In genomic region chr5:55568629-55569512, GRCh38 we compare ENCODE assay signal across 14 cellular contexts. TPM values are rescaled to one million over a fixed set of nuclear protein-coding genes. Genes with fewer than 3 reads are reported as not detected.
DNase-seq lines count a peak whose midpoint lies in the region; ATAC-seq and TF ChIP-seq lines count a peak whose summit lies in the region.
"Had no signal": no experiment of that assay in that cellular context is flagged by ENCODE, and none has a peak within 500 bp of the region (broad histone marks: within the 10 kb centered on the region; RNA-seq: fewer than 3 reads in every experiment).

No MANE protein-coding gene starts in this region.

- 74 to 78% methylated on average over 12 to 15 of the region's 15 CpGs for whole genome bisulfite sequencing in transverse colon (ENCODE audit: low coverage in 1 of 2), 2 donors

- H3K27ac ChIP-seq in breast epithelium (peak overlapping the region; percentile 59 to 87), coronary artery (peak overlapping the region; percentile 86 to 90), osteoblast (ENCODE audit: low read depth, low read length) (peak overlapping the region; percentile 26), transverse colon (peak overlapping the region in 3 of 4 donors; percentile 27 to 60 (median 30))
- H3K27ac ChIP-seq: pancreas had no signal

- intact Hi-C loops in breast epithelium (cut with DNase I; ENCODE audit: low total_unique reads) (no loop called here), MCF 10A (cut with micrococcal nuclease) (no loop called here), transverse colon (cut with DNase I; ENCODE audit: low total_unique reads) (loop anchor here (5.0 kb wide), 1 partner anchor 33 kb away; no protein-coding TSS in a partner anchor)

- no peaks in the 10 kb centered on the region for H3K79me2 ChIP-seq in osteoblast (ENCODE audit: insufficient read depth, low read length)

- no peaks in the 10 kb centered on the region for H3K27me3 Mint-ChIP-seq in MCF 10A (ENCODE audit: insufficient read depth, unreplicated experiment)
- H3K27me3 Mint-ChIP-seq in activated CD8-positive, alpha-beta T cell treated with anti-CD3 and anti-CD28 coated beads, Interleukin-2, amount 10 ng/mL, durations not matched to agents 7 days and 5 days (ENCODE audit: low read depth), result no peaks in the 10 kb centered on the region

- H3K4me1 Mint-ChIP-seq in MCF 10A (ENCODE audit: insufficient read depth, unreplicated experiment), result no peaks in the 10 kb centered on the region
- H3K4me1 Mint-ChIP-seq in activated CD8-positive, alpha-beta T cell treated with anti-CD3 and anti-CD28 coated beads, Interleukin-2, amount 10 ng/mL, durations not matched to agents 7 days and 5 days (ENCODE audit: low read depth), result peaks cover 26% of the 10 kb centered on the region

- H3K27me3 ChIP-seq in breast epithelium, result no peaks in the 10 kb centered on the region
- H3K27me3 ChIP-seq in osteoblast (ENCODE audit: insufficient read depth, low read length), result no peaks in the 10 kb centered on the region
- no peaks in the 10 kb centered on the region for H3K27me3 ChIP-seq in transverse colon
- H3K27me3 ChIP-seq: pancreas, upper lobe of left lung had no signal

- in situ Hi-C loops in transverse colon (cut with MboI; ENCODE audit: low pct_ligation_motif_present in 1 of 4, low pct_unique_long_range_greater_than_20kb in 1 of 4, low sequenced_read_pairs in 3 of 4), result no loop called here

- no peaks in the 10 kb centered on the region for H3K36me3 Mint-ChIP-seq in MCF 10A (ENCODE audit: insufficient read depth, unreplicated experiment)
- no peaks in the 10 kb centered on the region for H3K36me3 Mint-ChIP-seq in activated CD8-positive, alpha-beta T cell treated with anti-CD3 and anti-CD28 coated beads, Interleukin-2, amount 10 ng/mL, durations not matched to agents 7 days and 5 days (ENCODE audit: low read depth)

- TF ChIP-seq CTCF in breast epithelium (IDR thresholded peaks at IDR 0.05) (no peak), MCF 10A (IDR thresholded peaks at IDR 0.05; ENCODE audit: unreplicated experiment) (no peak), coronary artery (IDR thresholded peaks at IDR 0.05) (no peak), osteoblast (IDR thresholded peaks at IDR 0.05; ENCODE audit: extremely low read depth, low read depth, low read length) (no peak), transverse colon (IDR thresholded peaks at IDR 0.05) (no peak)

- H3K4me3 ChIP-seq in breast epithelium (peak overlapping the region in 1 of 3 donors; percentile 46), coronary artery (peak overlapping the region; percentile 15), osteoblast (ENCODE audit: insufficient read depth, low read length) (peak overlapping the region; percentile 65), transverse colon (no peak overlapping the region)
- H3K4me3 ChIP-seq: pancreas, upper lobe of left lung had no signal

- H3K9me3 ChIP-seq in breast epithelium (no peaks in the 10 kb centered on the region), osteoblast (ENCODE audit: low read depth, low read length) (no peaks in the 10 kb centered on the region), transverse colon (no peaks in the 10 kb centered on the region)
- H3K9me3 ChIP-seq: pancreas, upper lobe of left lung had no signal

- H3K4me3 Mint-ChIP-seq in MCF 10A (ENCODE audit: unreplicated experiment), result no peak overlapping the region
- no peak overlapping the region for H3K4me3 Mint-ChIP-seq in activated CD8-positive, alpha-beta T cell treated with anti-CD3 and anti-CD28 coated beads, Interleukin-2, amount 10 ng/mL, durations not matched to agents 7 days and 5 days

- H3K36me3 ChIP-seq in breast epithelium (no peaks in the 10 kb centered on the region), osteoblast (ENCODE audit: insufficient read depth, low read length) (no peaks in the 10 kb centered on the region), transverse colon (no peaks in the 10 kb centered on the region)
- H3K36me3 ChIP-seq: pancreas, upper lobe of left lung had no signal

- no peaks in the 10 kb centered on the region for H4K20me1 ChIP-seq in osteoblast (ENCODE audit: insufficient read depth, low read length)

- peak overlapping the region; percentile 83 for H2AFZ ChIP-seq in osteoblast (ENCODE audit: low read length)

- BruUV-seq in MCF 10A (replicated peaks; lab: Mats Ljungman, UMichigan), result no TSS peak

- CTCF ChIA-PET in MCF 10A (lab: Yijun Ruan, JAX), result no interaction called here
- CTCF ChIA-PET in HEK293T (lab: Yijun Ruan, JAX), result no interaction called here
- CTCF ChIA-PET in activated CD8-positive, alpha-beta T cell treated with anti-CD3 and anti-CD28 coated beads, Interleukin-2, amount 10 ng/mL, durations not matched to agents 7 days and 5 days (lab: Charles Lee), result no interaction called here

- ATAC-seq in HG02798 (IDR thresholded peaks at IDR 0.05; ENCODE audit: poor library complexity, unreplicated experiment), result no peak
- no peak for ATAC-seq in activated CD8-positive, alpha-beta T cell treated with anti-CD3 and anti-CD28 coated beads, Interleukin-2, amount 10 ng/mL, durations not matched to agents 7 days and 5 days
- ATAC-seq: pancreas had no signal

- H3K9me3 Mint-ChIP-seq in MCF 10A (ENCODE audit: unreplicated experiment), result no peaks in the 10 kb centered on the region
- H3K9me3 Mint-ChIP-seq in activated CD8-positive, alpha-beta T cell treated with anti-CD3 and anti-CD28 coated beads, Interleukin-2, amount 10 ng/mL, durations not matched to agents 7 days and 5 days (ENCODE audit: insufficient read depth), result no peaks in the 10 kb centered on the region

- TF ChIP-seq EP300 in transverse colon (IDR thresholded peaks at IDR 0.05; ENCODE audit: low read depth), result peak; percentile 34

- TF ChIP-seq POLR2A in breast epithelium (IDR thresholded peaks at IDR 0.05) (no peak), transverse colon (IDR thresholded peaks at IDR 0.05) (no peak)

- POLR2A ChIA-PET in MCF 10A (lab: Yijun Ruan, JAX), result interaction anchor here (0.6 kb wide), 1 partner anchor 601 kb away, joined by 3 read pairs; no protein-coding TSS in a partner anchor
- POLR2A ChIA-PET in HEK293T (lab: Yijun Ruan, JAX), result no interaction called here
- POLR2A ChIA-PET in activated CD8-positive, alpha-beta T cell treated with anti-CD3 and anti-CD28 coated beads, Interleukin-2, amount 10 ng/mL, durations not matched to agents 7 days and 5 days (lab: Charles Lee), result no interaction called here

- no peak overlapping the region for H3K27ac Mint-ChIP-seq in MCF 10A (ENCODE audit: low read depth, unreplicated experiment)
- H3K27ac Mint-ChIP-seq in activated CD8-positive, alpha-beta T cell treated with anti-CD3 and anti-CD28 coated beads, Interleukin-2, amount 10 ng/mL, durations not matched to agents 7 days and 5 days, result no peak overlapping the region

- DNase-seq in breast epithelium (ENCODE audit: low spot score in 2 of 2) (peak in 1 of 2 donors; percentile 48), MCF 10A (ENCODE audit: unreplicated experiment) (no peak), coronary artery (ENCODE audit: low spot score) (no peak), osteoblast (ENCODE audit: insufficient read length, low spot score, missing footprints) (no peak), transverse colon (no peak), HEK293T (ENCODE audit: extremely low spot score) (no peak)
- DNase-seq in activated CD8-positive, alpha-beta T cell treated with anti-CD3 and anti-CD28 coated beads, Interleukin-2, amount 10 ng/mL, durations not matched to agents 7 days and 5 days, result no peak
- DNase-seq: activated CD4-positive, alpha-beta T cell treated with anti-CD3 and anti-CD28 coated beads, Interleukin-2, amount 50 U/mL, for 4 hours; activated effector memory CD4-positive, alpha-beta T cell treated with Interleukin-2 at 50 U/mL for 16 hours; left ventricle myocardium superior; NCI-H2081 treated with DMSO at 0.1 percent for 48 hours; pancreas; upper lobe of left lung had no signal

- peak overlapping the region; percentile 79 for H3K4me2 ChIP-seq in osteoblast (ENCODE audit: insufficient read depth, low read length)

- H3K4me1 ChIP-seq in breast epithelium (no peaks in the 10 kb centered on the region), osteoblast (ENCODE audit: insufficient read depth, low read length) (peaks cover 20% of the 10 kb centered on the region), transverse colon (peaks cover 0 to 6% (median 6%) of the 10 kb centered on the region in 4 donors)

TF ChIP-seq in HEK293T, 16 proteins besides CTCF, POLR2A, EP300 and RAD21:
- TF ChIP-seq SP1 (IDR thresholded peaks at IDR 0.05), result no peak
- TF ChIP-seq FOXM1 (IDR thresholded peaks at IDR 0.05; ENCODE audit: borderline replicate concordance), result no peak
- no peak for TF ChIP-seq ARNT (IDR thresholded peaks at IDR 0.05)
- TF ChIP-seq SUZ12 (IDR thresholded peaks at IDR 0.05), result no peak
- TF ChIP-seq LEF1 (IDR thresholded peaks at IDR 0.05; ENCODE audit: borderline replicate concordance), result no peak
- no peak for TF ChIP-seq ELF4 (IDR thresholded peaks at IDR 0.05)
- TF ChIP-seq TARDBP (IDR thresholded peaks at IDR 0.05), result no peak
- TF ChIP-seq FOXK2 (IDR thresholded peaks at IDR 0.05), result no peak
TF ChIP-seq in HEK293T: peak in this region for 0.

RNA-seq across cellular contexts. Expression of gene PLPP1, which starts 34.1 kb away (rescaled TPM):
- total RNA-seq in breast epithelium (100 to 1,000 TPM; 177 to 339 (median 237) TPM), MCF 10A (2022) (7.5 and 10.4 TPM in 2 replicates), osteoblast (53.0 and 69.8 TPM in 2 replicates), transverse colon (100 to 1,000 TPM; 222 to 335 (median 288) TPM)
- 10 to 100 TPM; 27.0 to 27.2 TPM for total RNA-seq in activated CD8-positive, alpha-beta T cell treated with anti-CD3 and anti-CD28 coated beads, Interleukin-2, amount 10 ng/mL, durations not matched to agents 7 days and 5 days

Comparison
In these comparisons a context has a peak if more than half of its experiments do, and no peak if none do; other contexts are left out.
1. H3K27ac ChIP-seq: peak in every context shown above with its lines; median percentile 88 in coronary artery; 73 in breast epithelium; 30 in transverse colon; 26 in osteoblast.
2. H3K4me3 ChIP-seq: peak in coronary artery (single experiment) and osteoblast (single experiment); none in transverse colon (0 of 4).